In the genomic region with DNA sequence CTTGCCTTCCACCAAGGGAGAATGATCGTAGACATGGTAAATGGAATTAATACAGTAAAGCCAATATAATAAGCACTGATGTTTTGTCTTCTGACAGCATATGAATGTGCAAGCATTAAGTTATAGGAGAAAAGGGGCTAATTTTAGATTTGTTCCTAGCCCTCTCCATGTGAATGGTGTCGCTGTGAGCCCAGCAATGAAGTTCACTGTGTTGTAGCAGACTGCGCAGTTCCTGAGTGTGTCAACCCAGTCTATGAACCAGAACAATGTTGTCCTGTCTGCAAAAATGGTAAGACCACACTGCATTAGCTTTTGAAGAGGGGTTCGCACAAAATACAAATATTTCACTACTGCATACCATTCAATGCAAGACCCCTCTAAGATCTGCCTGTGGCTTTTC, we compare ENCODE assay signal across 1 cellular context.
TF ChIP-seq lines count a peak whose summit lies in the region.

No MANE protein-coding gene starts in this region.

TF ChIP-seq in IMR-90, 13 proteins besides CTCF, POLR2A, EP300 and RAD21 (continued from another document):
- no peak for TF ChIP-seq ELK1 (IDR thresholded peaks at IDR 0.05; ENCODE audit: borderline replicate concordance, low read depth, low read length)
